8 cellular contexts compared by ENCODE assay signal in the genomic region with DNA sequence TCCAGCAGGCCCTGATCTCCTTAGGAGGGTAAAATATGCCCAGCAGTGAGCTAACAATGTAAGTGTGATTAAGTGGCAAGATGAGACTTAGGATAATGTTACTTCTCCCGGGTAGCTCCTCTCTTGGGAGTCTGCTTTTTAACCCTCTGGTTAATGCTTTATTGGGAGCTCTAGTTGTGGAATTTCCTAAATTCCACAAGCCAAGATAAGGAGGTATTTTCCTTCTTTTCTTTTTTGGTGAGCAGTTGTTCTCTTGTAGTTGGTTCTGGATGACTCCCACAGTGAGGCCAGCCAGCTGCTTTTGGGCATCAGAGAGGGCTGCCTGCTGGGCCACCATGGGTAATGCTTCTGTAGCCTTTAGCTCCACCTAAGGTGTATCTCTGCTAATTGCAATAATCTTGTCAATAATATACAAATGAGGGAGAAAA. TPM values are rescaled to one million over a fixed set of nuclear protein-coding genes. Genes with fewer than 3 reads are reported as not detected.
A peak's percentile ranks its signal among the peaks of the same experiment; 100 is the strongest.
DNase-seq lines count a peak whose midpoint lies in the region; ATAC-seq and TF ChIP-seq lines count a peak whose summit lies in the region.

No MANE protein-coding gene starts in this region.

- intact Hi-C loops in esophagus muscularis mucosa (cut with DNase I) = no loop called here

- H3K36me3 ChIP-seq in esophagus muscularis mucosa = no peaks in the 10 kb centered on the region

- peaks cover 11 to 42% (median 41%) of the 10 kb centered on the region in 4 donors for H3K4me1 ChIP-seq in esophagus muscularis mucosa

- H3K27me3 ChIP-seq in esophagus muscularis mucosa = no peaks in the 10 kb centered on the region

- no peak overlapping the region for H3K4me3 ChIP-seq in GM12865 (ENCODE audit: low read depth, low read length)
- no peak overlapping the region for H3K4me3 ChIP-seq in esophagus muscularis mucosa

- DNase-seq in 8988T (peak; percentile 11), GM12865 (ENCODE audit: low read depth) (peak; percentile 41), NCI-H345 treated with DMSO at 0.1 percent for 48 hours (lab: John Stamatoyannopoulos, UW; ENCODE audit: unreplicated experiment) (peak; percentile 24), esophagus muscularis mucosa (ENCODE audit: extremely low spot score) (no peak), cortex of kidney (lab: John Stamatoyannopoulos, UW) (no peak), LoVo (ENCODE audit: low spot score) (no peak)
- DNase-seq in stimulated activated naive CD8-positive, alpha-beta T cell treated with anti-CD3 and anti-CD28 coated beads, Interleukin-15, Interleukin-2, amounts not matched to agents 100 U/mL and 50 U/mL, for 24 hours = peak; percentile 18
- no peak for DNase-seq in stimulated activated CD4-positive, alpha-beta T cell treated with anti-CD3 and anti-CD28 coated beads, Interleukin-4, amount 100 ng/mL, for 24 hours

- no peak for TF ChIP-seq POLR2A in esophagus muscularis mucosa (IDR thresholded peaks at IDR 0.05; ENCODE audit: low read depth)

- TF ChIP-seq EP300 in esophagus muscularis mucosa (IDR thresholded peaks at IDR 0.05) = no peak

- TF ChIP-seq CTCF in GM12865 (IDR thresholded peaks at IDR 0.05; ENCODE audit: insufficient read depth, low read depth, low read length, missing control alignments) (peak; percentile 12), esophagus muscularis mucosa (IDR thresholded peaks at IDR 0.05) (peak; percentile 14 to 25 (median 16))

- peak; percentile 57 for ATAC-seq in stimulated activated naive CD8-positive, alpha-beta T cell treated with anti-CD3 and anti-CD28 coated beads, Interleukin-15, Interleukin-2, amounts not matched to agents 100 U/mL and 50 U/mL, for 24 hours

- H3K27ac ChIP-seq in esophagus muscularis mucosa (replicated peaks in 1 of 4) = peak overlapping the region; percentile 48 to 67 (median 64)

- WGBS in esophagus muscularis mucosa = 7% methylated on average over 1 of the region's 1 CpG

- H3K9me3 ChIP-seq in esophagus muscularis mucosa = no peaks in the 10 kb centered on the region

RNA-seq across cellular contexts. Expression of a gene that starts 19.3 kb away (rescaled TPM):
- total RNA-seq in esophagus muscularis mucosa = 10 to 100 TPM; 11.2 to 22.4 (median 15.4) TPM

RNA-seq across cellular contexts. Expression of a gene that starts 36.2 kb away (rescaled TPM):
- total RNA-seq in esophagus muscularis mucosa = 10 to 100 TPM in 2 of 4 donors, 1 to 10 TPM in 2; 8.7 to 15.1 (median 10.8) TPM

RNA-seq across cellular contexts. Expression of a gene that starts 39.4 kb away (rescaled TPM):
- 100 to 1,000 TPM in 2 of 4 donors, 10 to 100 TPM in 2; 75.5 to 119 (median 99.3) TPM for total RNA-seq in esophagus muscularis mucosa

Comparison
In these comparisons a context has a peak if more than half of its experiments do, and no peak if none do; other contexts are left out.
1. DNase-seq: peak in 8988T (single experiment), GM12865 (single experiment), NCI-H345 treated with DMSO at 0.1 percent for 48 hours (single experiment) and stimulated activated naive CD8-positive, alpha-beta T cell treated with anti-CD3 and anti-CD28 coated beads, Interleukin-15, Interleukin-2, amounts not matched to agents 100 U/mL and 50 U/mL, for 24 hours (single experiment); none in esophagus muscularis mucosa (single experiment), cortex of kidney (single experiment), LoVo (single experiment) and stimulated activated CD4-positive, alpha-beta T cell treated with anti-CD3 and anti-CD28 coated beads, Interleukin-4, amount 100 ng/mL, for 24 hours (single experiment).